In the genomic region with DNA sequence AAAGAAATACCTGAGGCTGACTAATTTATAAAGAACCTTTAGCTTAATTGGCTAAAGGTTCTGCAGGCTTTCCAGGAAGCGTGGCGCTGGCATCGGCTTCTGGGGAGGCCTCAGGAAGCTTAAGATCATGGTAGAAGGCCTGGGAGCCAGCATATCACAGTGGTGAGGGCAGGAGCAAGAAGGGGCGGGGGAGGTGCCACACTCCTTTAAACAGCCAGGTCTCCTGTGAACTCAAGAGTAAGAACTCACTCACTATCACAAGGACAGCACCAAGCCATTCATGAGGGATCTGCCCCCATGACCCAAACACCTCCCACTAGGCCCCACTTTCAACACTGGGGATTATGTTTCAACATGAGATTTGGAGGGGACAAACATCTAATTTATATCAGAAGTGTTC, we compare ENCODE assay signal across 29 cellular contexts.
"Had no signal": no experiment of that assay in that cellular context is flagged by ENCODE, and none has a peak within 500 bp of the region (broad histone marks: within the 10 kb centered on the region; RNA-seq: fewer than 3 reads in every experiment).

No MANE protein-coding gene starts in this region.

- H3K9me3 ChIP-seq: adrenal gland, body of pancreas, colonic mucosa, gastrocnemius medialis, heart right ventricle had no signal

- ATAC-seq: activated naive CD8-positive, alpha-beta T cell treated with anti-CD3 and anti-CD28 coated beads, Interleukin-2, amount 50 U/mL, for 24 hours; activated T-cell treated with anti-CD3 and anti-CD28 coated beads, Interleukin-2, amount 50 U/mL, for 4 hours; body of pancreas; esophagus mucosa; foreskin keratinocyte; gastrocnemius medialis; heart right ventricle had no signal

- H3K36me3 Mint-ChIP-seq: activated naive CD4-positive, alpha-beta T cell treated with anti-CD3 and anti-CD28 coated beads, Interleukin-2, amount 50 U/mL, for 24 hours; activated naive CD8-positive, alpha-beta T cell treated with anti-CD3 and anti-CD28 coated beads for 36 hours had no signal

- H3K27ac Mint-ChIP-seq: activated CD4-positive, alpha-beta memory T cell treated with anti-CD3 and anti-CD28 coated beads, Interleukin-2, amount 10 ng/mL, durations not matched to agents 7 days and 5 days; activated CD4-positive, alpha-beta T cell treated with anti-CD3 and anti-CD28 coated beads, Interleukin-2, amount 10 ng/mL, durations not matched to agents 7 days and 5 days; activated naive CD4-positive, alpha-beta T cell treated with anti-CD3 and anti-CD28 coated beads for 36 hours; activated naive CD4-positive, alpha-beta T cell treated with anti-CD3 and anti-CD28 coated beads, Interleukin-2, amount 50 U/mL, for 24 hours; activated naive CD8-positive, alpha-beta T cell treated with anti-CD3 and anti-CD28 coated beads for 36 hours; activated naive CD8-positive, alpha-beta T cell treated with anti-CD3 and anti-CD28 coated beads, Interleukin-2, amount 50 U/mL, for 24 hours; activated T-helper 1 cell treated with anti-CD3 and anti-CD28 coated beads, Interleukin-12 subunit alpha, Interleukin-12 subunit beta, Interleukin-2, Interleukin-4 antibody, amounts not matched to agents 30 ng/mL and 10 ng/mL and 1 ng/mL, durations not matched to agents 14 hours and 24 hours and 36 hours; activated T-helper 2 cell treated with anti-CD3 and anti-CD28 coated beads, Interferon-gamma antibody, Interleukin-2, Interleukin-4, amounts not matched to agents 10 μg/mL and 5 μg/mL and 100 μg/mL, durations not matched to agents 14 hours and 24 hours and 36 hours had no signal

- H3K27me3 Mint-ChIP-seq: activated CD4-positive, alpha-beta memory T cell treated with anti-CD3 and anti-CD28 coated beads, Interleukin-2, amount 10 ng/mL, durations not matched to agents 7 days and 5 days; activated CD4-positive, alpha-beta T cell treated with anti-CD3 and anti-CD28 coated beads, Interleukin-2, amount 10 ng/mL, durations not matched to agents 7 days and 5 days; activated naive CD4-positive, alpha-beta T cell treated with anti-CD3 and anti-CD28 coated beads, Interleukin-2, amount 50 U/mL, for 24 hours; activated naive CD8-positive, alpha-beta T cell treated with anti-CD3 and anti-CD28 coated beads for 36 hours; activated naive CD8-positive, alpha-beta T cell treated with anti-CD3 and anti-CD28 coated beads, Interleukin-2, amount 50 U/mL, for 24 hours had no signal

- H3K4me1 ChIP-seq: adrenal gland, body of pancreas, colonic mucosa, foreskin keratinocyte had no signal

- H3K4me3 ChIP-seq: adrenal gland, body of pancreas, colonic mucosa, gastrocnemius medialis, heart right ventricle had no signal

- H3K36me3 ChIP-seq: colonic mucosa had no signal

- H3K9me3 Mint-ChIP-seq: activated CD4-positive, alpha-beta memory T cell treated with anti-CD3 and anti-CD28 coated beads, Interleukin-2, amount 10 ng/mL, durations not matched to agents 7 days and 5 days; activated CD4-positive, alpha-beta T cell treated with anti-CD3 and anti-CD28 coated beads, Interleukin-2, amount 10 ng/mL, durations not matched to agents 7 days and 5 days; activated naive CD4-positive, alpha-beta T cell treated with anti-CD3 and anti-CD28 coated beads for 36 hours; activated naive CD4-positive, alpha-beta T cell treated with anti-CD3 and anti-CD28 coated beads, Interleukin-2, amount 50 U/mL, for 24 hours; activated naive CD8-positive, alpha-beta T cell treated with anti-CD3 and anti-CD28 coated beads for 36 hours; activated naive CD8-positive, alpha-beta T cell treated with anti-CD3 and anti-CD28 coated beads, Interleukin-2, amount 50 U/mL, for 24 hours; activated T-cell treated with anti-CD3 and anti-CD28 coated beads, Interleukin-2, amount 50 U/mL, for 4 hours; activated T-helper 1 cell treated with anti-CD3 and anti-CD28 coated beads, Interleukin-12 subunit alpha, Interleukin-12 subunit beta, Interleukin-2, Interleukin-4 antibody, amounts not matched to agents 30 ng/mL and 10 ng/mL and 1 ng/mL, durations not matched to agents 14 hours and 24 hours and 36 hours; activated T-helper 2 cell treated with anti-CD3 and anti-CD28 coated beads, Interferon-gamma antibody, Interleukin-2, Interleukin-4, amounts not matched to agents 10 μg/mL and 5 μg/mL and 100 μg/mL, durations not matched to agents 14 hours and 24 hours and 36 hours had no signal

- H3K27ac ChIP-seq: adrenal gland, body of pancreas, colonic mucosa, foreskin keratinocyte, gastrocnemius medialis, heart right ventricle had no signal

- H3K27me3 ChIP-seq: adrenal gland, body of pancreas, colonic mucosa, foreskin keratinocyte, gastrocnemius medialis, heart right ventricle had no signal

- H3K4me1 Mint-ChIP-seq: activated CD4-positive, alpha-beta memory T cell treated with anti-CD3 and anti-CD28 coated beads, Interleukin-2, amount 10 ng/mL, durations not matched to agents 7 days and 5 days; activated CD4-positive, alpha-beta T cell treated with anti-CD3 and anti-CD28 coated beads, Interleukin-2, amount 10 ng/mL, durations not matched to agents 7 days and 5 days; activated naive CD4-positive, alpha-beta T cell treated with anti-CD3 and anti-CD28 coated beads, Interleukin-2, amount 50 U/mL, for 24 hours; activated naive CD8-positive, alpha-beta T cell treated with anti-CD3 and anti-CD28 coated beads for 36 hours; activated naive CD8-positive, alpha-beta T cell treated with anti-CD3 and anti-CD28 coated beads, Interleukin-2, amount 50 U/mL, for 24 hours had no signal

- H3K4me3 Mint-ChIP-seq: activated CD4-positive, alpha-beta memory T cell treated with anti-CD3 and anti-CD28 coated beads, Interleukin-2, amount 10 ng/mL, durations not matched to agents 7 days and 5 days; activated CD4-positive, alpha-beta T cell treated with anti-CD3 and anti-CD28 coated beads, Interleukin-2, amount 10 ng/mL, durations not matched to agents 7 days and 5 days; activated naive CD4-positive, alpha-beta T cell treated with anti-CD3 and anti-CD28 coated beads for 36 hours; activated naive CD4-positive, alpha-beta T cell treated with anti-CD3 and anti-CD28 coated beads, Interleukin-2, amount 50 U/mL, for 24 hours; activated naive CD8-positive, alpha-beta T cell treated with anti-CD3 and anti-CD28 coated beads for 36 hours; activated naive CD8-positive, alpha-beta T cell treated with anti-CD3 and anti-CD28 coated beads, Interleukin-2, amount 50 U/mL, for 24 hours; activated T-cell treated with anti-CD3 and anti-CD28 coated beads, Interleukin-2, amount 50 U/mL, for 4 hours; activated T-helper 1 cell treated with anti-CD3 and anti-CD28 coated beads, Interleukin-12 subunit alpha, Interleukin-12 subunit beta, Interleukin-2, Interleukin-4 antibody, amounts not matched to agents 30 ng/mL and 10 ng/mL and 1 ng/mL, durations not matched to agents 14 hours and 24 hours and 36 hours had no signal

- DNase-seq: activated CD4-positive, alpha-beta memory T cell treated with anti-CD3 and anti-CD28 coated beads, Interleukin-2, amount 10 ng/mL, durations not matched to agents 7 days and 5 days; activated CD4-positive, alpha-beta T cell treated with anti-CD3 and anti-CD28 coated beads for 1 hour; activated CD4-positive, alpha-beta T cell treated with anti-CD3 and anti-CD28 coated beads for 4 hours; activated CD4-positive, alpha-beta T cell treated with anti-CD3 and anti-CD28 coated beads, Interleukin-2, amount 10 ng/mL, durations not matched to agents 7 days and 5 days; activated CD4-positive, alpha-beta T cell treated with anti-CD3 and anti-CD28 coated beads, Interleukin-2, amount 50 U/mL, for 4 hours; activated CD8-positive, alpha-beta memory T cell treated with anti-CD3 and anti-CD28 coated beads, Interleukin-2, amount 50 U/mL, for 48 hours; activated effector memory CD4-positive, alpha-beta T cell treated with anti-CD3 and anti-CD28 coated beads, Interleukin-2, amount 50 U/mL, for 16 hours; activated naive CD4-positive, alpha-beta T cell treated with anti-CD3 and anti-CD28 coated beads for 36 hours; activated naive CD8-positive, alpha-beta T cell treated with anti-CD3 and anti-CD28 coated beads for 36 hours; activated naive CD8-positive, alpha-beta T cell treated with anti-CD3 and anti-CD28 coated beads, Interleukin-2, amount 50 U/mL, for 24 hours; activated T-cell treated with anti-CD3 and anti-CD28 coated beads for 4 hours; activated T-cell treated with anti-CD3 and anti-CD28 coated beads, Interleukin-2, amount 50 U/mL, for 4 hours; adrenal gland; amygdala; aorta; body of pancreas; caudate nucleus; cerebellar nuclear complex; colonic mucosa; effector CD8-positive, alpha-beta T cell; foreskin keratinocyte; gastrocnemius medialis; glutamatergic neuron; heart right ventricle; T-helper 2 cell had no signal
